In genomic region chr20:36435799-36436541, GRCh38 we compare ENCODE assay signal across 8 cellular contexts.
DNase-seq lines count a peak whose midpoint lies in the region; ATAC-seq, FAIRE-seq and TF ChIP-seq lines count a peak whose summit lies in the region.

No MANE protein-coding gene starts in this region.

- H3K36me3 ChIP-seq in GM06990 (ENCODE audit: control insufficient read depth, insufficient read depth, low read length) (no peaks in the 10 kb centered on the region), endothelial cell of umbilical vein (ENCODE audit: control insufficient read depth in 2 of 2, extremely low read depth in 1 of 2, insufficient read depth in 2 of 2, low read length in 2 of 2) (no peaks in the 10 kb centered on the region)

- DNase-seq in GM06990 (ENCODE audit: extremely low read depth, insufficient read length) (peak; percentile 73), NCI-H2227 treated with DMSO at 0.1 percent for 48 hours (lab: John Stamatoyannopoulos, UW) (peak; percentile 43), endothelial cell of umbilical vein (ENCODE audit: low read depth, low spot score) (peak; percentile 78), HCEC 1CT (no peak)
- DNase-seq in activated CD8-positive, alpha-beta memory T cell treated with anti-CD3 and anti-CD28 coated beads, Interleukin-2, amount 50 U/mL, for 24 hours (ENCODE audit: extremely low read depth): peak; percentile 70
- peak; percentile 81 for DNase-seq in stimulated activated CD8-positive, alpha-beta memory T cell treated with anti-CD3 and anti-CD28 coated beads, Interleukin-4, amount 100 ng/mL, for 24 hours (ENCODE audit: low read depth)

- dilution Hi-C loops in endothelial cell of umbilical vein (cut with MboI; ENCODE audit: extremely low pct_ligation_motif_present, low sequenced_read_pairs): no loop called here

- H3K4me3 ChIP-seq in GM06990 (replicated peaks; ENCODE audit: low read depth, low read length): peak overlapping the region; percentile 14; the same call in 1 of the 2 replicates
- peak overlapping the region; percentile 17 to 36 (median 30) for H3K4me3 ChIP-seq in endothelial cell of umbilical vein (replicated peaks in 1 of 3; ENCODE audit: insufficient read depth in 1 of 3, low read depth in 1 of 3, low read length in 3 of 3)
- H3K4me3 ChIP-seq in mononuclear cell (ENCODE audit: low read length): peak overlapping the region; percentile 20

- no peaks in the 10 kb centered on the region for H3K9me1 ChIP-seq in endothelial cell of umbilical vein (replicated peaks; ENCODE audit: control insufficient read depth, extremely low read depth, insufficient read depth, low read length)

- no peaks in the 10 kb centered on the region for H3K4me1 ChIP-seq in endothelial cell of umbilical vein (ENCODE audit: control insufficient read depth, extremely low read depth, insufficient read depth, low read length)
- H3K4me1 ChIP-seq in mononuclear cell (ENCODE audit: insufficient read depth, low read length): no peaks in the 10 kb centered on the region

- no peak for TF ChIP-seq POLR2A in endothelial cell of umbilical vein (IDR thresholded peaks at IDR 0.05; ENCODE audit: low read depth, low read length)

- no peaks in the 10 kb centered on the region for H3K79me2 ChIP-seq in endothelial cell of umbilical vein (ENCODE audit: control insufficient read depth, insufficient read depth, low read length)

- H3K9ac ChIP-seq in endothelial cell of umbilical vein (replicated peaks; ENCODE audit: extremely low read depth, insufficient read depth, low read length): no peak overlapping the region

- TF ChIP-seq CTCF in GM06990 (IDR thresholded peaks at IDR 0.05; ENCODE audit: insufficient read depth, low read length, poor library complexity, severe bottlenecking) (no peak), endothelial cell of umbilical vein (IDR thresholded peaks at IDR 0.05; ENCODE audit: extremely low read depth in 1 of 2, insufficient read depth in 1 of 2, low read depth in 1 of 2, low read length in 2 of 2) (no peak)

- CTCF ChIA-PET in endothelial cell of umbilical vein (lab: Charles Lee): interaction anchor here (0.7 to 6.6 kb wide), 6 partner anchors 13 to 280 kb away, joined by 3 to 203 read pairs (median 32); no protein-coding TSS in a partner anchor

- POLR2A ChIA-PET in endothelial cell of umbilical vein (lab: Charles Lee): no interaction called here

- intact Hi-C loops in endothelial cell of umbilical vein (cut with micrococcal nuclease): no loop called here

- H3K4me2 ChIP-seq in endothelial cell of umbilical vein (ENCODE audit: insufficient read depth, low read length): no peak overlapping the region

- no TSS peak for BruUV-seq in endothelial cell of umbilical vein (replicated peaks; lab: Mats Ljungman, UMichigan)

- H3K27me3 ChIP-seq in GM06990 (replicated peaks; ENCODE audit: control insufficient read depth, insufficient read depth, low read length) (no peaks in the 10 kb centered on the region; the same call in 1 of the 2 replicates), endothelial cell of umbilical vein (ENCODE audit: control insufficient read depth in 2 of 2, insufficient read depth in 2 of 2, low read length in 2 of 2) (no peaks in the 10 kb centered on the region), mononuclear cell (ENCODE audit: insufficient read depth, low read length) (no peaks in the 10 kb centered on the region)

- no peaks in the 10 kb centered on the region for H4K20me1 ChIP-seq in endothelial cell of umbilical vein (replicated peaks; ENCODE audit: control insufficient read depth, extremely low read depth, insufficient read depth, low read length)

- H3K9me3 ChIP-seq in endothelial cell of umbilical vein (replicated peaks; ENCODE audit: control insufficient read depth, insufficient read depth, low read length) (no peaks in the 10 kb centered on the region), mononuclear cell (ENCODE audit: low read depth, low read length) (no peaks in the 10 kb centered on the region)

- peak overlapping the region; percentile 90 for H2AFZ ChIP-seq in endothelial cell of umbilical vein (ENCODE audit: low read depth, low read length)

- no peak overlapping the region for H3K27ac ChIP-seq in endothelial cell of umbilical vein (ENCODE audit: insufficient read depth, low read depth, low read length)

- FAIRE-seq in endothelial cell of umbilical vein (lab: Jason Lieb, UNC): no peak

- ATAC-seq in GM19351 (IDR thresholded peaks at IDR 0.05; ENCODE audit: unreplicated experiment): no peak

TF ChIP-seq in endothelial cell of umbilical vein, 7 proteins besides CTCF, POLR2A, EP300 and RAD21:
- no peak for TF ChIP-seq MYC (IDR thresholded peaks at IDR 0.05; ENCODE audit: low read depth, low read length)
- TF ChIP-seq EZH2 (IDR thresholded peaks at IDR 0.05; ENCODE audit: borderline replicate concordance, low read depth, low read length, severe bottlenecking): no peak
- TF ChIP-seq GATA2 (IDR thresholded peaks at IDR 0.05; ENCODE audit: insufficient read depth, insufficient read length, low read depth, low read length): no peak
